30 cellular contexts compared by ENCODE assay signal in genomic region chr20:63306673-63307537, GRCh38. TPM values are rescaled to one million over a fixed set of nuclear protein-coding genes. Genes with fewer than 3 reads are reported as not detected.
"Had no signal": no experiment of that assay in that cellular context is flagged by ENCODE, and none has a peak within 500 bp of the region (broad histone marks: within the 10 kb centered on the region; RNA-seq: fewer than 3 reads in every experiment).

No MANE protein-coding gene starts in this region.

- FAIRE-seq: small intestine had no signal

- DNase-seq: heart right ventricle; islet precursor cell; mesendoderm; naive B cell; natural killer cell; nephron progenitor cell; ovary; sigmoid colon; small intestine; spleen; stimulated activated CD4-positive, alpha-beta T cell treated with anti-CD3 and anti-CD28 coated beads, Interleukin-4, amount 100 ng/mL, for 24 hours; stimulated activated naive CD4-positive, alpha-beta T cell; tibial artery; trophoblast cell; upper lobe of right lung had no signal

- H3K4me1 ChIP-seq: left lung, sigmoid colon, suprapubic skin, tibial artery, upper lobe of right lung had no signal

- H3K27ac ChIP-seq: heart right ventricle, hepatocyte, left lung, neural progenitor cell, ovary, right atrium auricular region, sigmoid colon, spleen, suprapubic skin, thoracic aorta, tibial artery, upper lobe of right lung had no signal

- H3K36me3 ChIP-seq: heart right ventricle, left lung, neural progenitor cell, ovary, right atrium auricular region, sigmoid colon, spleen, suprapubic skin, thoracic aorta, tibial artery, upper lobe of right lung had no signal

- H3K9ac ChIP-seq: neural progenitor cell had no signal

- H3K79me2 ChIP-seq: hepatocyte had no signal

- H3K4me3 ChIP-seq: heart right ventricle, hepatocyte, left lung, lung, neural progenitor cell, ovary, right atrium auricular region, sigmoid colon, spleen, suprapubic skin, thoracic aorta, tibial artery, upper lobe of right lung had no signal

- ATAC-seq: heart right ventricle; left lung; natural killer cell; stimulated activated effector memory CD8-positive, alpha-beta T cell treated with anti-CD3 and anti-CD28 coated beads, Interleukin-12 subunit alpha, Interleukin-12 subunit beta, amount 100 ng/mL, for 72 hours; upper lobe of right lung had no signal

- H3K9me3 ChIP-seq: ovary, sigmoid colon, suprapubic skin, thoracic aorta, tibial artery, upper lobe of right lung had no signal

- H2AFZ ChIP-seq: hepatocyte, neural progenitor cell had no signal

- H3K27me3 ChIP-seq: hepatocyte, neural progenitor cell, ovary, right atrium auricular region had no signal

- H3K4me2 ChIP-seq: hepatocyte, neural progenitor cell had no signal

RNA-seq across cellular contexts. Expression of gene COL20A1, which starts 13.9 kb away (rescaled TPM):
- total RNA-seq: hepatocyte, kidney epithelial cell, left lung, lower leg skin, mononuclear cell, omental fat pad, pulmonary artery endothelial cell, renal cortical epithelial cell, right atrium auricular region, sigmoid colon, subcutaneous adipose tissue, suprapubic skin, thoracic aorta, upper lobe of right lung had no signal
- polyA plus RNA-seq: heart right ventricle, hepatocyte had no signal

RNA-seq across cellular contexts. Expression of gene NKAIN4, which starts 52.6 kb away (rescaled TPM):
- total RNA-seq: heart right ventricle, mononuclear cell, natural killer cell, omental fat pad, pulmonary artery endothelial cell, right atrium auricular region, spleen, subcutaneous adipose tissue, thoracic aorta, upper lobe of right lung had no signal
- polyA plus RNA-seq: ovary had no signal

RNA-seq across cellular contexts. Expression of gene CHRNA4, which starts 54.2 kb away (rescaled TPM):
- total RNA-seq: hepatocyte, kidney epithelial cell, left lung, mononuclear cell, natural killer cell, omental fat pad, pulmonary artery endothelial cell, renal cortical epithelial cell, right atrium auricular region, subcutaneous adipose tissue, suprapubic skin, thoracic aorta had no signal
